8 cellular contexts compared by ENCODE assay signal in genomic region chr1:244730153-244730933, GRCh38.
DNase-seq lines count a peak whose midpoint lies in the region; ATAC-seq and TF ChIP-seq lines count a peak whose summit lies in the region.

No MANE protein-coding gene starts in this region.

- H3K27ac ChIP-seq in DOHH2 (ENCODE audit: low read depth, low read length) (peak overlapping the region; percentile 25; the same call in 1 of the 2 replicates), muscle layer of colon (ENCODE audit: low read depth, low read length) (no peak overlapping the region), tibial artery (peak overlapping the region in 1 of 2 donors; percentile 35)

- peaks cover 13 to 16% (median 15%) of the 10 kb centered on the region in 3 donors for H3K4me1 Mint-ChIP-seq in IgD-negative memory B cell
- H3K4me1 Mint-ChIP-seq in activated CD8-positive, alpha-beta memory T cell treated with anti-CD3 and anti-CD28 coated beads, Interleukin-2, amount 10 ng/mL, durations not matched to agents 7 days and 5 days = peaks cover 13% of the 10 kb centered on the region

- H3K36me3 ChIP-seq in DOHH2 (ENCODE audit: control insufficient read depth, low read length) (peaks cover 3% of the 10 kb centered on the region), muscle layer of colon (ENCODE audit: insufficient read depth, low read length) (no peaks in the 10 kb centered on the region), tibial artery (no peaks in the 10 kb centered on the region)

- no peak for TF ChIP-seq CTCF in DOHH2 (IDR thresholded peaks at IDR 0.05; ENCODE audit: low read depth, low read length, poor library complexity, severe bottlenecking)
- no peak for TF ChIP-seq CTCF in fibroblast of mammary gland (conservative IDR thresholded peaks at IDR 0.05; ENCODE audit: control insufficient read depth, insufficient read depth, low read depth, low read length)
- TF ChIP-seq CTCF in tibial artery (IDR thresholded peaks at IDR 0.05) = no peak

- intact Hi-C loops in tibial artery (cut with DNase I; ENCODE audit: low total_unique reads) = no loop called here

- H3K9me2 ChIP-seq in DOHH2 (replicated peaks; ENCODE audit: control insufficient read depth, low read length) = no peaks in the 10 kb centered on the region

- H3K79me2 ChIP-seq in DOHH2 (ENCODE audit: control insufficient read depth, low read length) = no peaks in the 10 kb centered on the region

- H4K20me1 ChIP-seq in DOHH2 (ENCODE audit: control insufficient read depth, insufficient read depth, low read depth, low read length) = no peaks in the 10 kb centered on the region

- peaks cover 19% of the 10 kb centered on the region for H3F3A ChIP-seq in DOHH2 (ENCODE audit: control insufficient read depth, insufficient read depth)

- H3K27me3 Mint-ChIP-seq in IgD-negative memory B cell = peaks cover 1% of the 10 kb centered on the region
- peaks cover 60% of the 10 kb centered on the region for H3K27me3 Mint-ChIP-seq in activated CD8-positive, alpha-beta memory T cell treated with anti-CD3 and anti-CD28 coated beads, Interleukin-2, amount 10 ng/mL, durations not matched to agents 7 days and 5 days

- H3K27ac Mint-ChIP-seq in IgD-negative memory B cell = peak overlapping the region; percentile 68 to 94 (median 86)
- no peak overlapping the region for H3K27ac Mint-ChIP-seq in activated CD8-positive, alpha-beta memory T cell treated with anti-CD3 and anti-CD28 coated beads, Interleukin-2, amount 10 ng/mL, durations not matched to agents 7 days and 5 days

- ATAC-seq in activated CD8-positive, alpha-beta memory T cell treated with anti-CD3 and anti-CD28 coated beads, Interleukin-2, amount 10 ng/mL, durations not matched to agents 7 days and 5 days = peak; percentile 78
- no peak for ATAC-seq in HG03442 (IDR thresholded peaks at IDR 0.05; ENCODE audit: unreplicated experiment)

- CTCF ChIA-PET in activated CD8-positive, alpha-beta memory T cell treated with anti-CD3 and anti-CD28 coated beads, Interleukin-2, amount 10 ng/mL, durations not matched to agents 7 days and 5 days (lab: Charles Lee) = interaction anchor here (0.6 to 1.3 kb wide), 3 partner anchors 126 to 315 kb away, joined by 3 read pairs; no protein-coding TSS in a partner anchor

- H3K4me3 Mint-ChIP-seq in IgD-negative memory B cell = peak overlapping the region; percentile 89 to 95 (median 90)
- peak overlapping the region; percentile 81 for H3K4me3 Mint-ChIP-seq in activated CD8-positive, alpha-beta memory T cell treated with anti-CD3 and anti-CD28 coated beads, Interleukin-2, amount 10 ng/mL, durations not matched to agents 7 days and 5 days

- H3K4me3 ChIP-seq in DOHH2 (ENCODE audit: low read length) (peak overlapping the region; percentile 62), fibroblast of mammary gland (ENCODE audit: control insufficient read depth, low read depth, low read length) (peak overlapping the region; percentile 52), muscle layer of colon (ENCODE audit: low read depth in 1 of 2, low read length in 2 of 2) (peak overlapping the region; percentile 53 to 71), tibial artery (peak overlapping the region; percentile 56 to 70)

- no peak overlapping the region for H3K9ac ChIP-seq in muscle layer of colon (ENCODE audit: low read length)

- peaks cover 5% of the 10 kb centered on the region for H3K9me3 ChIP-seq in DOHH2 (ENCODE audit: control insufficient read depth, insufficient read depth, low read length)
- H3K9me3 ChIP-seq in muscle layer of colon (ENCODE audit: low read length) = no peaks in the 10 kb centered on the region
- H3K9me3 ChIP-seq in tibial artery = no peaks in the 10 kb centered on the region

- no peaks in the 10 kb centered on the region for H3K27me3 ChIP-seq in DOHH2 (ENCODE audit: control insufficient read depth, low read length)
- H3K27me3 ChIP-seq in muscle layer of colon (ENCODE audit: control insufficient read depth in 1 of 2, insufficient read depth in 2 of 2, low read length in 2 of 2) = no peaks in the 10 kb centered on the region
- H3K27me3 ChIP-seq in tibial artery = no peaks in the 10 kb centered on the region

- H3K9me3 Mint-ChIP-seq in IgD-negative memory B cell = peaks cover 0 to 3% (median 2%) of the 10 kb centered on the region in 3 donors
- no peaks in the 10 kb centered on the region for H3K9me3 Mint-ChIP-seq in activated CD8-positive, alpha-beta memory T cell treated with anti-CD3 and anti-CD28 coated beads, Interleukin-2, amount 10 ng/mL, durations not matched to agents 7 days and 5 days (ENCODE audit: low read depth)

- no peaks in the 10 kb centered on the region for H3K36me3 Mint-ChIP-seq in IgD-negative memory B cell
- H3K36me3 Mint-ChIP-seq in activated CD8-positive, alpha-beta memory T cell treated with anti-CD3 and anti-CD28 coated beads, Interleukin-2, amount 10 ng/mL, durations not matched to agents 7 days and 5 days = peaks cover 3% of the 10 kb centered on the region

- peak; percentile 47 for DNase-seq in activated CD8-positive, alpha-beta memory T cell treated with anti-CD3 and anti-CD28 coated beads, Interleukin-2, amount 10 ng/mL, durations not matched to agents 7 days and 5 days
- DNase-seq in fibroblast of mammary gland (ENCODE audit: low read depth) (peak; percentile 46), tibial artery (no peak), COLO829 (ENCODE audit: low spot score) (no peak)

- H3K4me1 ChIP-seq in DOHH2 (ENCODE audit: control insufficient read depth, low read length) (peaks cover 64% of the 10 kb centered on the region), muscle layer of colon (ENCODE audit: insufficient read depth, low read length) (peaks cover 6% of the 10 kb centered on the region), tibial artery (peaks cover 0 to 10% (median 0%) of the 10 kb centered on the region in 4 donors)

- peak overlapping the region; percentile 79 for H3K4me2 ChIP-seq in DOHH2 (ENCODE audit: low read length)

Comparison
In these comparisons a context has a peak if more than half of its experiments do, and no peak if none do; other contexts are left out.
1. DNase-seq: peak in activated CD8-positive, alpha-beta memory T cell treated with anti-CD3 and anti-CD28 coated beads, Interleukin-2, amount 10 ng/mL, durations not matched to agents 7 days and 5 days (single experiment) and fibroblast of mammary gland (single experiment); none in tibial artery (0 of 2) and COLO829 (single experiment).
2. Peak in every context shown above with its lines, with median percentiles within 50 percentile points of each other: H3K4me3 ChIP-seq.